In genomic region chr1:178093958-178094751, GRCh38 we compare ENCODE assay signal across 8 cellular contexts. TPM values are rescaled to one million over a fixed set of nuclear protein-coding genes. Genes with fewer than 3 reads are reported as not detected.
A peak's percentile ranks its signal among the peaks of the same experiment; 100 is the strongest.
DNase-seq lines count a peak whose midpoint lies in the region; ATAC-seq and TF ChIP-seq lines count a peak whose summit lies in the region.

Gene RASAL2, plus strand, starts transcription at chr1:178094104. Its CDS starts 389 bp downstream, at chr1:178094493.

- no peaks in the 10 kb centered on the region for H3K27me3 Mint-ChIP-seq in Calu3 (ENCODE audit: unreplicated experiment)

- H3K27ac Mint-ChIP-seq in Calu3 (ENCODE audit: unreplicated experiment) = peak within 1 kb of the TSS; percentile 82

- H3K9me3 Mint-ChIP-seq in Calu3 (ENCODE audit: low read depth, unreplicated experiment) = no peaks in the 10 kb centered on the region

- H3K4me3 Mint-ChIP-seq in Calu3 (ENCODE audit: low read depth, unreplicated experiment) = peak within 1 kb of the TSS; percentile 95

- H3K9ac ChIP-seq in NT2/D1 (ENCODE audit: insufficient read length, low read depth) = peak within 1 kb of the TSS; percentile 92
- H3K9ac ChIP-seq in mammary epithelial cell (ENCODE audit: insufficient read depth, low read length) = peak within 1 kb of the TSS; percentile 86

- H2AFZ ChIP-seq in mammary epithelial cell (ENCODE audit: low read depth, low read length) = peak within 1 kb of the TSS; percentile 80

- peaks cover 24% of the 10 kb centered on the region for H3K4me1 Mint-ChIP-seq in Calu3 (ENCODE audit: low read depth, unreplicated experiment)

- CTCF ChIA-PET in Calu3 (lab: Charles Lee) (interaction anchor here (0.6 to 4.2 kb wide), 12 partner anchors 8 to 206 kb away, joined by 3 to 23 read pairs (median 4); no protein-coding TSS in a partner anchor), mammary epithelial cell (lab: Charles Lee; ENCODE audit: low non-redundant PET) (interaction anchor here (0.5 to 0.6 kb wide), 3 partner anchors 62 to 126 kb away, joined by 4 to 11 read pairs (median 4); no protein-coding TSS in a partner anchor)

- 3% methylated on average over 11 of the region's 81 CpGs for WGBS in mammary epithelial cell (ENCODE audit: low coverage, missing lambda C conversion rate)

- no peak for TF ChIP-seq CTCF in Calu3 (IDR thresholded peaks at IDR 0.05; ENCODE audit: unreplicated experiment)
- peak in 1 of 2 donors; percentile 41 for TF ChIP-seq CTCF in mammary epithelial cell (conservative IDR thresholded peaks at IDR 0.05 in 1 of 2, IDR thresholded peaks at IDR 0.05 in 1 of 2; ENCODE audit: extremely low read depth in 1 of 2, insufficient read depth in 1 of 2, low read depth in 1 of 2, low read length in 2 of 2)
- TF ChIP-seq CTCF in retinal pigment epithelial cell (conservative IDR thresholded peaks at IDR 0.05; ENCODE audit: low read depth, low read length) = no peak

- H3K9me3 ChIP-seq in NT2/D1 (ENCODE audit: insufficient read depth, low read length) = no peaks in the 10 kb centered on the region
- H3K9me3 ChIP-seq in mammary epithelial cell (replicated peaks; ENCODE audit: insufficient read depth, low read length) = no peaks in the 10 kb centered on the region
- H3K9me3 ChIP-seq in iPS-18c (ENCODE audit: control insufficient read depth, insufficient read depth, low read length) = no peaks in the 10 kb centered on the region

- intact Hi-C loops in Calu3 (cut with micrococcal nuclease; ENCODE audit: unreplicated experiment) = loop anchor here (2.0 kb wide), 6 partner anchors 33 to 189 kb away; no protein-coding TSS in a partner anchor
- intact Hi-C loops in mammary epithelial cell (cut with micrococcal nuclease) = loop anchor here (1.0 to 5.0 kb wide), 6 partner anchors 32 to 189 kb away; no protein-coding TSS in a partner anchor

- peaks cover 29% of the 10 kb centered on the region for H3K36me3 Mint-ChIP-seq in Calu3 (ENCODE audit: insufficient read depth, unreplicated experiment)

- H3K4me1 ChIP-seq in NT2/D1 (ENCODE audit: insufficient read depth, insufficient read length) = peaks cover 5% of the 10 kb centered on the region
- peaks cover 32% of the 10 kb centered on the region for H3K4me1 ChIP-seq in mammary epithelial cell (ENCODE audit: insufficient read depth, low read length)

- dilution Hi-C loops in mammary epithelial cell (cut with HindIII; ENCODE audit: low sequenced_read_pairs) = loop anchor here (5.0 kb wide), 1 partner anchor 78 kb away; no protein-coding TSS in a partner anchor

- peak; percentile 37 for ATAC-seq in HG03196 (IDR thresholded peaks at IDR 0.05; ENCODE audit: unreplicated experiment)

- peaks cover 73% of the 10 kb centered on the region for H3K79me2 ChIP-seq in mammary epithelial cell (ENCODE audit: insufficient read depth, low read length)

- in situ Hi-C loops in mammary epithelial cell (cut with MboI; ENCODE audit: low sequenced_read_pairs in 2 of 2) = no loop called here

- peak within 1 kb of the TSS; percentile 90 for H3K4me3 ChIP-seq in NT2/D1 (ENCODE audit: insufficient read length, low read depth)
- peak within 1 kb of the TSS; percentile 85 to 99 (median 87) for H3K4me3 ChIP-seq in mammary epithelial cell (replicated peaks in 1 of 3; ENCODE audit: insufficient read depth in 1 of 3, low read depth in 2 of 3, low read length in 3 of 3)
- peak within 1 kb of the TSS; percentile 92 for H3K4me3 ChIP-seq in iPS-18c (ENCODE audit: insufficient read depth, low read depth, low read length)
- H3K4me3 ChIP-seq in retinal pigment epithelial cell (ENCODE audit: low read length) = peak within 1 kb of the TSS; percentile 86

- peaks cover 4% of the 10 kb centered on the region for H3K36me3 ChIP-seq in NT2/D1 (ENCODE audit: insufficient read depth, insufficient read length, low read length)
- no peaks in the 10 kb centered on the region for H3K36me3 ChIP-seq in mammary epithelial cell (ENCODE audit: insufficient read depth, low read length)

- H3K27me3 ChIP-seq in NT2/D1 (ENCODE audit: insufficient read depth, insufficient read length) = no peaks in the 10 kb centered on the region
- no peaks in the 10 kb centered on the region for H3K27me3 ChIP-seq in mammary epithelial cell (ENCODE audit: insufficient read depth, low read length)

- BruUV-seq in Calu3 (replicated peaks; lab: Mats Ljungman, UMichigan) (no TSS peak), mammary epithelial cell (replicated peaks; lab: Mats Ljungman, UMichigan) (no TSS peak)

- DNase-seq in Calu3 (peak; percentile 85), GM19240 (ENCODE audit: insufficient read length, low spot score) (peak; percentile 11), NT2/D1 (ENCODE audit: low read depth, low spot score) (peak; percentile 79), mammary epithelial cell (peak; percentile 67), retinal pigment epithelial cell (ENCODE audit: low read depth) (peak; percentile 15)
- DNase-seq in activated effector memory CD4-positive, alpha-beta T cell treated with anti-CD3 and anti-CD28 coated beads, Interleukin-2, amount 50 U/mL, for 16 hours = no peak

- H3K4me2 ChIP-seq in mammary epithelial cell (ENCODE audit: insufficient read depth, low read depth, low read length) = peak within 1 kb of the TSS; percentile 85

- no peaks in the 10 kb centered on the region for H4K20me1 ChIP-seq in mammary epithelial cell (ENCODE audit: insufficient read depth, low read length)

- peak within 1 kb of the TSS; percentile 79 for H3K27ac ChIP-seq in mammary epithelial cell (ENCODE audit: insufficient read depth, low read depth, low read length)

RNA-seq across cellular contexts. Expression of gene RASAL2, which starts in this region (rescaled TPM):
- total RNA-seq in Calu3 (2022) (29.7 and 32.4 TPM in 2 replicates), mammary epithelial cell (10 to 100 TPM; 45.3 to 53.7 TPM)
- polyA plus RNA-seq in mammary epithelial cell = 34.0 TPM
- 61.1 TPM for polyA minus RNA-seq in mammary epithelial cell
